Comparison of ENCODE assay signal across 25 cellular contexts in the genomic region with DNA sequence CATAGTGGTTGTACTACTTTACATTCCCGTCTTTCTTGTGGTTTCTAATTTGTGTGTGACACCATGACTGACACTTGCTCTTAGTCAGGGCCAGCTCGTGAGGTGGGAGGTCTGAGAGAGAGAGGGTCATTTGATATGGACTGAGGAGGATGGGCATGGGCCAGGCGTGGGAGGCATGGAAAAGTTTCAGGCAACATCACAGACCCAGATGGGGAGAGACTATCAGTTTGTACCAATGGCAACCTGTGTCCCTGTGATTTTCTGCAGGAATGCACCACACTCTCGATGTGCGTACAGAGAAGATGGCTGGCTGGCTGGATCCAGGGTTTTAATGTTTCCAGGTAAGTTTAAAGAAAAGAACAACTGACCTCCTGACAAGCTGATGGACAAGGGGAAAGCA.
"Had no signal": no experiment of that assay in that cellular context is flagged by ENCODE, and none has a peak within 500 bp of the region (broad histone marks: within the 10 kb centered on the region; RNA-seq: fewer than 3 reads in every experiment).

No MANE protein-coding gene starts in this region.

- H3K36me3 Mint-ChIP-seq: immature natural killer cell, memory B cell had no signal

- H3K4me3 Mint-ChIP-seq: dendritic cell treated with granulocyte-macrophage colony-stimulating factor and Interleukin-4, amounts not matched to agents 40 ng/mL and 50 ng/mL, for 4 days; effector memory CD8-positive, alpha-beta T cell; endodermal cell; immature natural killer cell; memory B cell had no signal

- H3K4me3 ChIP-seq: colonic mucosa, gastroesophageal sphincter, heart right ventricle, hepatocyte, left lung, lung had no signal

- H3K9me3 ChIP-seq: colonic mucosa, gastroesophageal sphincter, heart right ventricle, left lung had no signal

- H3K27ac ChIP-seq: colonic mucosa, epithelial cell of prostate, foreskin keratinocyte, gastroesophageal sphincter, heart right ventricle, left lung had no signal

- H3K4me1 ChIP-seq: colonic mucosa, foreskin keratinocyte, gastroesophageal sphincter, heart right ventricle, left lung had no signal

- H3K36me3 ChIP-seq: colonic mucosa, gastroesophageal sphincter, heart right ventricle, left lung had no signal

- H3K27me3 Mint-ChIP-seq: dendritic cell treated with granulocyte-macrophage colony-stimulating factor and Interleukin-4, amounts not matched to agents 40 ng/mL and 50 ng/mL, for 4 days; effector memory CD8-positive, alpha-beta T cell had no signal

- DNase-seq: cerebellar nuclear complex; colonic mucosa; cortex of kidney; effector CD8-positive, alpha-beta T cell; effector memory CD8-positive, alpha-beta T cell; endodermal cell; erythroblast; foreskin keratinocyte; heart right ventricle; immature natural killer cell; islet precursor cell; kidney; kidney glomerular epithelial cell; left colon; left lung; left ventricle myocardium superior; mammary epithelial cell; mesendoderm; midbrain had no signal

- H3K4me1 Mint-ChIP-seq: endodermal cell, immature natural killer cell, memory B cell had no signal

- H3K27ac Mint-ChIP-seq: dendritic cell treated with granulocyte-macrophage colony-stimulating factor and Interleukin-4, amounts not matched to agents 40 ng/mL and 50 ng/mL, for 4 days; effector memory CD8-positive, alpha-beta T cell; endodermal cell; immature natural killer cell; memory B cell had no signal

- H3K27me3 ChIP-seq: colonic mucosa, foreskin keratinocyte, gastroesophageal sphincter, heart right ventricle, hepatocyte, left lung had no signal

- H3K9me3 Mint-ChIP-seq: dendritic cell treated with granulocyte-macrophage colony-stimulating factor and Interleukin-4, amounts not matched to agents 40 ng/mL and 50 ng/mL, for 4 days; endodermal cell; immature natural killer cell; memory B cell had no signal
